ENCODE assay signal across 10 cellular contexts in genomic region chr18:8525692-8526091, GRCh38.
A peak's percentile ranks its signal among the peaks of the same experiment; 100 is the strongest.
DNase-seq lines count a peak whose midpoint lies in the region; ATAC-seq and TF ChIP-seq lines count a peak whose summit lies in the region.
"Had no signal": no experiment of that assay in that cellular context is flagged by ENCODE, and none has a peak within 500 bp of the region (broad histone marks: within the 10 kb centered on the region; RNA-seq: fewer than 3 reads in every experiment).

No MANE protein-coding gene starts in this region.

- H3K4me3 Mint-ChIP-seq in activated CD8-positive, alpha-beta T cell treated with anti-CD3 and anti-CD28 coated beads for 36 hours: no peak overlapping the region
- no peak overlapping the region for H3K4me3 Mint-ChIP-seq in osteocyte (ENCODE audit: unreplicated experiment)

- POLR2A ChIA-PET in SK-N-SH (lab: Yijun Ruan, JAX): no interaction called here
- POLR2A ChIA-PET in activated CD8-positive, alpha-beta T cell treated with anti-CD3 and anti-CD28 coated beads for 36 hours (lab: Charles Lee): no interaction called here

- H3K27me3 Mint-ChIP-seq in activated CD8-positive, alpha-beta T cell treated with anti-CD3 and anti-CD28 coated beads for 36 hours: peaks cover 20% of the 10 kb centered on the region
- peaks cover 38% of the 10 kb centered on the region for H3K27me3 Mint-ChIP-seq in osteocyte (ENCODE audit: unreplicated experiment)

- H2AFZ ChIP-seq in SK-N-SH (ENCODE audit: low read depth): no peak overlapping the region

- ATAC-seq in SK-N-SH treated with all-trans-retinoic acid at 6 μM for 48 hours (no peak), omental fat pad (ENCODE audit: low FRiP score) (no peak)
- ATAC-seq in activated CD8-positive, alpha-beta T cell treated with anti-CD3 and anti-CD28 coated beads for 36 hours: peak; percentile 55

- no peaks in the 10 kb centered on the region for H3K4me1 Mint-ChIP-seq in activated CD8-positive, alpha-beta T cell treated with anti-CD3 and anti-CD28 coated beads for 36 hours (ENCODE audit: low read depth)
- no peaks in the 10 kb centered on the region for H3K4me1 Mint-ChIP-seq in osteocyte (ENCODE audit: unreplicated experiment)

- no peak overlapping the region for H3K4me2 ChIP-seq in SK-N-SH

- H3K27ac Mint-ChIP-seq in activated CD8-positive, alpha-beta T cell treated with anti-CD3 and anti-CD28 coated beads for 36 hours: no peak overlapping the region
- no peak overlapping the region for H3K27ac Mint-ChIP-seq in osteocyte (ENCODE audit: unreplicated experiment)

- H3K9ac ChIP-seq in SK-N-SH: no peak overlapping the region

- CTCF ChIA-PET in SK-N-SH (lab: Yijun Ruan, JAX): no interaction called here
- CTCF ChIA-PET in activated CD8-positive, alpha-beta T cell treated with anti-CD3 and anti-CD28 coated beads for 36 hours (lab: Charles Lee): no interaction called here

- H4K20me1 ChIP-seq in SK-N-SH (ENCODE audit: insufficient read depth): no peaks in the 10 kb centered on the region

- intact Hi-C loops in activated CD8-positive, alpha-beta T cell treated with anti-CD3 and anti-CD28 coated beads for 36 hours (cut with micrococcal nuclease): no loop called here

- H3K36me3 ChIP-seq in SK-N-SH (replicated peaks in 1 of 2; ENCODE audit: control insufficient read depth in 1 of 2, insufficient read depth in 2 of 2, low read length in 1 of 2): no peaks in the 10 kb centered on the region
- H3K36me3 ChIP-seq: stomach had no signal

- no peaks in the 10 kb centered on the region for H3K27me3 ChIP-seq in SK-N-SH (ENCODE audit: insufficient read depth)

- no peaks in the 10 kb centered on the region for H3F3A ChIP-seq in SK-N-SH (replicated peaks; ENCODE audit: insufficient read depth)

- H3K36me3 Mint-ChIP-seq in activated CD8-positive, alpha-beta T cell treated with anti-CD3 and anti-CD28 coated beads for 36 hours (ENCODE audit: low read depth): no peaks in the 10 kb centered on the region
- H3K36me3 Mint-ChIP-seq in osteocyte (ENCODE audit: unreplicated experiment): no peaks in the 10 kb centered on the region

- 0 out of 2 replicates have a peak, but pooled peaks have one; percentile 15 for TF ChIP-seq CTCF in SK-N-SH (IDR thresholded peaks at IDR 0.05)
- peak; percentile 30 for TF ChIP-seq CTCF in HFF-Myc (IDR thresholded peaks at IDR 0.05; ENCODE audit: low read depth, low read length, missing control alignments)
- no peak for TF ChIP-seq CTCF in activated CD8-positive, alpha-beta T cell treated with anti-CD3 and anti-CD28 coated beads for 36 hours (IDR thresholded peaks at IDR 0.05)
- no peak for TF ChIP-seq CTCF in osteocyte (IDR thresholded peaks at IDR 0.05)
- TF ChIP-seq CTCF in omental fat pad (IDR thresholded peaks at IDR 0.05): no peak

- WGBS in SK-N-SH (ENCODE audit: low lambda C conversion rate): 40% methylated on average over 5 of the region's 6 CpGs

- no peak overlapping the region for H3K27ac ChIP-seq in SK-N-SH (ENCODE audit: low read depth in 2 of 2, low read length in 1 of 2)
- H3K27ac ChIP-seq: stomach had no signal

- TF ChIP-seq EP300 in SK-N-SH (IDR thresholded peaks at IDR 0.05; ENCODE audit: borderline replicate concordance in 1 of 2, low read depth in 1 of 2, low read length in 1 of 2): no peak

- H3K9me2 ChIP-seq in SK-N-SH: no peaks in the 10 kb centered on the region

- DNase-seq in SK-N-SH: peak; percentile 28
- DNase-seq in HFF-Myc (ENCODE audit: extremely low read depth, low read depth): no peak
- DNase-seq in activated CD8-positive, alpha-beta T cell treated with anti-CD3 and anti-CD28 coated beads for 36 hours: peak; percentile 21
- DNase-seq in osteocyte (ENCODE audit: extremely low spot score, unreplicated experiment): peak; percentile 68
- DNase-seq in omental fat pad (ENCODE audit: low spot score): no peak
- DNase-seq in activated T-cell treated with anti-CD3 and anti-CD28 coated beads, Interleukin-2, amount 50 U/mL, for 48 hours: no peak
- DNase-seq in DMS53 treated with DMSO at 0.1 percent for 48 hours (lab: John Stamatoyannopoulos, UW; ENCODE audit: unreplicated experiment): no peak
- DNase-seq: aorta, stomach had no signal

- peaks cover 12% of the 10 kb centered on the region for H3K9me3 Mint-ChIP-seq in activated CD8-positive, alpha-beta T cell treated with anti-CD3 and anti-CD28 coated beads for 36 hours
- H3K9me3 Mint-ChIP-seq in osteocyte (ENCODE audit: unreplicated experiment): peaks cover 12% of the 10 kb centered on the region

- no peaks in the 10 kb centered on the region for H3K79me2 ChIP-seq in SK-N-SH (ENCODE audit: insufficient read depth)

- H3K4me3 ChIP-seq in SK-N-SH (ENCODE audit: low read depth in 2 of 2, low read length in 1 of 2) (no peak overlapping the region), HFF-Myc (replicated peaks; ENCODE audit: low read depth, low read length) (no peak overlapping the region)
- H3K4me3 ChIP-seq: stomach had no signal

- TF ChIP-seq RAD21 in SK-N-SH (IDR thresholded peaks at IDR 0.05; ENCODE audit: low read length): no peak

- no peaks in the 10 kb centered on the region for H3K9me3 ChIP-seq in SK-N-SH

- H3K4me1 ChIP-seq in SK-N-SH (ENCODE audit: control insufficient read depth in 1 of 2, insufficient read depth in 2 of 2, low read depth in 1 of 2, low read length in 1 of 2): no peaks in the 10 kb centered on the region
- H3K4me1 ChIP-seq: stomach had no signal

TF ChIP-seq in SK-N-SH, 30 proteins besides CTCF, POLR2A, EP300 and RAD21 (continues in another document):
- TF ChIP-seq REST (IDR thresholded peaks at IDR 0.05; ENCODE audit: low read depth, low read length) (no peak), MEF2A (IDR thresholded peaks at IDR 0.05; ENCODE audit: borderline replicate concordance, low read depth) (no peak), TCF12 (IDR thresholded peaks at IDR 0.05) (no peak)

TF ChIP-seq in SK-N-SH treated with all-trans-retinoic acid at 6 μM for 48 hours, 23 proteins besides CTCF, POLR2A, EP300 and RAD21 (continues in another document):
- TF ChIP-seq ZFP30 (CRISPR knock-in tag; IDR thresholded peaks at IDR 0.05): no peak
- TF ChIP-seq CREB5 (CRISPR knock-in tag; IDR thresholded peaks at IDR 0.05; ENCODE audit: low read depth): no peak
- TF ChIP-seq ZFP3 (CRISPR knock-in tag; IDR thresholded peaks at IDR 0.05): no peak
- no peak for TF ChIP-seq ZNF70 (CRISPR knock-in tag; IDR thresholded peaks at IDR 0.05)
- TF ChIP-seq ZC3H10 (CRISPR knock-in tag; IDR thresholded peaks at IDR 0.05): no peak
- TF ChIP-seq CSRNP3 (CRISPR knock-in tag; IDR thresholded peaks at IDR 0.05): no peak
- no peak for TF ChIP-seq TCF4 (CRISPR knock-in tag; IDR thresholded peaks at IDR 0.05; ENCODE audit: borderline replicate concordance)
- TF ChIP-seq TSHZ2 (CRISPR knock-in tag; IDR thresholded peaks at IDR 0.05): no peak
- no peak for TF ChIP-seq OSR1 (CRISPR knock-in tag; IDR thresholded peaks at IDR 0.05)
- TF ChIP-seq GLIS3 (CRISPR knock-in tag; IDR thresholded peaks at IDR 0.05): no peak
- no peak for TF ChIP-seq ARNTL (CRISPR knock-in tag; IDR thresholded peaks at IDR 0.05; ENCODE audit: borderline replicate concordance, low read depth)
- TF ChIP-seq SNAI2 (CRISPR knock-in tag; IDR thresholded peaks at IDR 0.05): no peak
- TF ChIP-seq TOX (CRISPR knock-in tag; IDR thresholded peaks at IDR 0.05; ENCODE audit: borderline replicate concordance): no peak
- TF ChIP-seq ESRRG (CRISPR knock-in tag; IDR thresholded peaks at IDR 0.05): no peak
- TF ChIP-seq ZNF565 (CRISPR knock-in tag; conservative IDR thresholded peaks at IDR 0.05; ENCODE audit: low read depth): no peak

Comparison
In these comparisons a context has a peak if more than half of its experiments do, and no peak if none do; other contexts are left out.
1. DNase-seq: peak in SK-N-SH (single experiment), activated CD8-positive, alpha-beta T cell treated with anti-CD3 and anti-CD28 coated beads for 36 hours (single experiment) and osteocyte (single experiment); none in HFF-Myc (single experiment), omental fat pad (single experiment), activated T-cell treated with anti-CD3 and anti-CD28 coated beads, Interleukin-2, amount 50 U/mL, for 48 hours (0 of 2) and DMS53 treated with DMSO at 0.1 percent for 48 hours (single experiment).
2. CTCF ChIP-seq: peak in SK-N-SH (single experiment) and HFF-Myc (single experiment); none in activated CD8-positive, alpha-beta T cell treated with anti-CD3 and anti-CD28 coated beads for 36 hours (single experiment), osteocyte (single experiment) and omental fat pad (0 of 3).